ENCODE assay signal across 8 cellular contexts in the genomic region with DNA sequence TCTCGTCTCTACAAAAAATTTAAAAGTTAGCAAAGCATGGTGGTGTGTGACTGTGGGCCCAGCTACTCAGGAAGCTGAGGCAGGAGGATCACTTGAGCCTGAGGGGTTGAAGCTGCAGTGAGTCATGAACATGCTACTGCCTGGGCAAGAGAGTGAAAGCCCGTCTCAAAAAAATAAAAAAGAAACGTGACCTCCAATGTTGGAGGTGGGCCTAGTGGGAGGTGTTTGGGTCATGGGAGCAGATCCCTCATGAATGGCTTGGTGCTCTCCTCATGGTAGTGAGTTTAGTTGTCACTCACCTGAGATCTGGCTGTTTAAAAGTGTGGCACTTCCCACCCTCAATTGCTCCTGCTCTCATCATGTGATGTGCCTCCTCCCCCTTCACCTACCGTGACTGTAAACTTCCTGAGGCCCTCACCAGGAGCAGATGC. TPM values are rescaled to one million over a fixed set of nuclear protein-coding genes. Genes with fewer than 3 reads are reported as not detected.
DNase-seq lines count a peak whose midpoint lies in the region; ATAC-seq and FAIRE-seq lines count a peak whose summit lies in the region.

No MANE protein-coding gene starts in this region.

- no peak for FAIRE-seq in RCC 7860 (lab: Jason Lieb, UNC)

- H3K36me3 Mint-ChIP-seq in activated CD4-positive, alpha-beta T cell treated with anti-CD3 and anti-CD28 coated beads, Interleukin-2, amount 10 ng/mL, durations not matched to agents 7 days and 5 days (ENCODE audit: low read depth), result peaks cover 57% of the 10 kb centered on the region

- H3K9me3 Mint-ChIP-seq in activated CD4-positive, alpha-beta T cell treated with anti-CD3 and anti-CD28 coated beads, Interleukin-2, amount 10 ng/mL, durations not matched to agents 7 days and 5 days, result peaks cover 3% of the 10 kb centered on the region

- DNase-seq in activated CD4-positive, alpha-beta T cell treated with anti-CD3 and anti-CD28 coated beads, Interleukin-2, amount 10 ng/mL, durations not matched to agents 7 days and 5 days, result peak; percentile 34
- peak; percentile 2 for DNase-seq in effector CD4-positive, alpha-beta T cell
- peak; percentile 10 to 28 for DNase-seq in stimulated activated CD4-positive, alpha-beta T cell treated with anti-CD3 and anti-CD28 coated beads, Interleukin-2, amount 100 ng/mL, for 24 hours
- DNase-seq in Right ventricle myocardium superior (no peak), RCC 7860 (ENCODE audit: low spot score) (no peak), SW480 (ENCODE audit: low spot score) (no peak), NCI-H1417 (lab: John Stamatoyannopoulos, UW) (no peak)

- intact Hi-C loops in Right ventricle myocardium superior (cut with DNase I), result no loop called here

- POLR2A ChIA-PET in activated CD4-positive, alpha-beta T cell treated with anti-CD3 and anti-CD28 coated beads, Interleukin-2, amount 10 ng/mL, durations not matched to agents 7 days and 5 days (lab: Charles Lee), result no interaction called here

- CTCF ChIA-PET in activated CD4-positive, alpha-beta T cell treated with anti-CD3 and anti-CD28 coated beads, Interleukin-2, amount 10 ng/mL, durations not matched to agents 7 days and 5 days (lab: Charles Lee), result interaction anchor here (1.0 kb wide), 1 partner anchor 28 kb away, joined by 3 read pairs; no protein-coding TSS in a partner anchor

- ATAC-seq in HG02870 (IDR thresholded peaks at IDR 0.05; ENCODE audit: unreplicated experiment) (peak; percentile 57), Right ventricle myocardium superior (ENCODE audit: poor library complexity) (no peak)

- H3K27me3 Mint-ChIP-seq in activated CD4-positive, alpha-beta T cell treated with anti-CD3 and anti-CD28 coated beads, Interleukin-2, amount 10 ng/mL, durations not matched to agents 7 days and 5 days, result no peaks in the 10 kb centered on the region

- H3K4me1 Mint-ChIP-seq in activated CD4-positive, alpha-beta T cell treated with anti-CD3 and anti-CD28 coated beads, Interleukin-2, amount 10 ng/mL, durations not matched to agents 7 days and 5 days, result peaks cover 45% of the 10 kb centered on the region

- H3K27ac Mint-ChIP-seq in activated CD4-positive, alpha-beta T cell treated with anti-CD3 and anti-CD28 coated beads, Interleukin-2, amount 10 ng/mL, durations not matched to agents 7 days and 5 days, result peak overlapping the region; percentile 85

- peak overlapping the region; percentile 24 for H3K4me3 Mint-ChIP-seq in activated CD4-positive, alpha-beta T cell treated with anti-CD3 and anti-CD28 coated beads, Interleukin-2, amount 10 ng/mL, durations not matched to agents 7 days and 5 days

RNA-seq across cellular contexts. Expression of gene RBL1, which starts 24.3 kb away (rescaled TPM):
- total RNA-seq in activated CD4-positive, alpha-beta T cell treated with anti-CD3 and anti-CD28 coated beads, Interleukin-2, amount 10 ng/mL, durations not matched to agents 7 days and 5 days, result 10 to 100 TPM; 48.9 to 53.9 TPM
- total RNA-seq in Right ventricle myocardium superior, result 4.5 TPM

Comparison
In these comparisons a context has a peak if more than half of its experiments do, and no peak if none do; other contexts are left out.
1. DNase-seq: peak in activated CD4-positive, alpha-beta T cell treated with anti-CD3 and anti-CD28 coated beads, Interleukin-2, amount 10 ng/mL, durations not matched to agents 7 days and 5 days (single experiment), effector CD4-positive, alpha-beta T cell (single experiment) and stimulated activated CD4-positive, alpha-beta T cell treated with anti-CD3 and anti-CD28 coated beads, Interleukin-2, amount 100 ng/mL, for 24 hours (2 of 2); none in Right ventricle myocardium superior (single experiment), RCC 7860 (single experiment), SW480 (single experiment) and NCI-H1417 (0 of 3).